In the genomic region with DNA sequence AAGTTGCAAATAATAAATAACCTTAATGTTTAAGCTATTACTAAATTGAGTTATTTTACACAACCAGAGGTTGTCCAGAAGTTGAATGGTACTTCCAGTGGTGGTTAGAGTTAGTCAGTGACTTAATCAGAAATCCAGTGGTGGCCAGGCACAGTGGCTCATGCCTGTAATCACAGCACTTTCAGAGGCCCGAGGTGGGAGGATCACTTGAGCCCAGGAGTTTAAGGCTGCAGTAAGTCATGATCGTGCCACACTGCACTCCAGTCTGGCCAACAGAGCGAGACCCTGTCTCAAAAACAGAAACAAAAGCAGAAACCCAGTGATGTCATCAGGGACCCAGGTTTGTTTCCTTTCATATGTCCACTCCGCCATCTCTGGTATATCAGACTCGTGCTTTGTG, we compare ENCODE assay signal across 1 cellular context.
TF ChIP-seq lines count a peak whose summit lies in the region.

No MANE protein-coding gene starts in this region.

TF ChIP-seq in HepG2, 621 proteins besides CTCF, POLR2A, EP300 and RAD21:
- TF ChIP-seq HNRNPH1 (optimal IDR thresholded peaks at IDR 0.05; ENCODE audit: low read depth, low read length) (no peak), RFXAP (CRISPR knock-in tag; IDR thresholded peaks at IDR 0.05; ENCODE audit: borderline replicate concordance) (no peak), ZNF337 (CRISPR knock-in tag; IDR thresholded peaks at IDR 0.05; ENCODE audit: borderline replicate concordance, low read depth) (no peak), ATF7 (IDR thresholded peaks at IDR 0.05) (peak; percentile 32; the same call in 1 of the 2 replicates), ATF7 (CRISPR knock-in tag; IDR thresholded peaks at IDR 0.05) (no peak), XRCC5 (optimal IDR thresholded peaks at IDR 0.05; ENCODE audit: low read length) (no peak), CREB1 (IDR thresholded peaks at IDR 0.05) (peak; percentile 58), CREB1 (CRISPR knock-in tag; IDR thresholded peaks at IDR 0.05) (no peak)
- TF ChIP-seq, protein P1, sequence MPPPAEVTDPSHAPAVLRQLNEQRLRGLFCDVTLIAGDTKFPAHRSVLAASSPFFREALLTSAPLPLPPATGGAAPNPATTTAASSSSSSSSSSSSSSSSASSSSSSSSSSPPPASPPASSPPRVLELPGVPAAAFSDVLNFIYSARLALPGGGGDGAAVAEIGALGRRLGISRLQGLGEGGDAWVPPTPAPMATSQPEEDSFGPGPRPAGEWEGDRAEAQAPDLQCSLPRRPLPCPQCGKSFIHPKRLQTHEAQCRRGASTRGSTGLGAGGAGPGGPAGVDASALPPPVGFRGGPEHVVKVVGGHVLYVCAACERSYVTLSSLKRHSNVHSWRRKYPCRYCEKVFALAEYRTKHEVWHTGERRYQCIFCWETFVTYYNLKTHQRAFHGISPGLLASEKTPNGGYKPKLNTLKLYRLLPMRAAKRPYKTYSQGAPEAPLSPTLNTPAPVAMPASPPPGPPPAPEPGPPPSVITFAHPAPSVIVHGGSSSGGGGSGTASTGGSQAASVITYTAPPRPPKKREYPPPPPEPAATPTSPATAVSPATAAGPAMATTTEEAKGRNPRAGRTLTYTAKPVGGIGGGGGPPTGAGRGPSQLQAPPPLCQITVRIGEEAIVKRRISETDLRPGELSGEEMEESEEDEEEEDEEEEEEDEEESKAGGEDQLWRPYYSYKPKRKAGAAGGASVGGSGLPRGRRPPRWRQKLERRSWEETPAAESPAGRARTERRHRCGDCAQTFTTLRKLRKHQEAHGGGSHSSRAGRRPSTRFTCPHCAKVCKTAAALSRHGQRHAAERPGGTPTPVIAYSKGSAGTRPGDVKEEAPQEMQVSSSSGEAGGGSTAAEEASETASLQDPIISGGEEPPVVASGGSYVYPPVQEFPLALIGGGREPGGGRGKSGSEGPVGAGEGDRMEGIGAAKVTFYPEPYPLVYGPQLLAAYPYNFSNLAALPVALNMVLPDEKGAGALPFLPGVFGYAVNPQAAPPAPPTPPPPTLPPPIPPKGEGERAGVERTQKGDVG (CRISPR knock-in tag; IDR thresholded peaks at IDR 0.05; ENCODE audit: borderline replicate concordance), result no peak
- TF ChIP-seq, protein P2, sequence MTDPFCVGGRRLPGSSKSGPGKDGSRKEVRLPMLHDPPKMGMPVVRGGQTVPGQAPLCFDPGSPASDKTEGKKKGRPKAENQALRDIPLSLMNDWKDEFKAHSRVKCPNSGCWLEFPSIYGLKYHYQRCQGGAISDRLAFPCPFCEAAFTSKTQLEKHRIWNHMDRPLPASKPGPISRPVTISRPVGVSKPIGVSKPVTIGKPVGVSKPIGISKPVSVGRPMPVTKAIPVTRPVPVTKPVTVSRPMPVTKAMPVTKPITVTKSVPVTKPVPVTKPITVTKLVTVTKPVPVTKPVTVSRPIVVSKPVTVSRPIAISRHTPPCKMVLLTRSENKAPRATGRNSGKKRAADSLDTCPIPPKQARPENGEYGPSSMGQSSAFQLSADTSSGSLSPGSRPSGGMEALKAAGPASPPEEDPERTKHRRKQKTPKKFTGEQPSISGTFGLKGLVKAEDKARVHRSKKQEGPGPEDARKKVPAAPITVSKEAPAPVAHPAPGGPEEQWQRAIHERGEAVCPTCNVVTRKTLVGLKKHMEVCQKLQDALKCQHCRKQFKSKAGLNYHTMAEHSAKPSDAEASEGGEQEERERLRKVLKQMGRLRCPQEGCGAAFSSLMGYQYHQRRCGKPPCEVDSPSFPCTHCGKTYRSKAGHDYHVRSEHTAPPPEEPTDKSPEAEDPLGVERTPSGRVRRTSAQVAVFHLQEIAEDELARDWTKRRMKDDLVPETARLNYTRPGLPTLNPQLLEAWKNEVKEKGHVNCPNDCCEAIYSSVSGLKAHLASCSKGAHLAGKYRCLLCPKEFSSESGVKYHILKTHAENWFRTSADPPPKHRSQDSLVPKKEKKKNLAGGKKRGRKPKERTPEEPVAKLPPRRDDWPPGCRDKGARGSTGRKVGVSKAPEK (CRISPR knock-in tag; IDR thresholded peaks at IDR 0.05; ENCODE audit: borderline replicate concordance), result no peak
